Comparison of ENCODE assay signal across 1 cellular context in the genomic region with DNA sequence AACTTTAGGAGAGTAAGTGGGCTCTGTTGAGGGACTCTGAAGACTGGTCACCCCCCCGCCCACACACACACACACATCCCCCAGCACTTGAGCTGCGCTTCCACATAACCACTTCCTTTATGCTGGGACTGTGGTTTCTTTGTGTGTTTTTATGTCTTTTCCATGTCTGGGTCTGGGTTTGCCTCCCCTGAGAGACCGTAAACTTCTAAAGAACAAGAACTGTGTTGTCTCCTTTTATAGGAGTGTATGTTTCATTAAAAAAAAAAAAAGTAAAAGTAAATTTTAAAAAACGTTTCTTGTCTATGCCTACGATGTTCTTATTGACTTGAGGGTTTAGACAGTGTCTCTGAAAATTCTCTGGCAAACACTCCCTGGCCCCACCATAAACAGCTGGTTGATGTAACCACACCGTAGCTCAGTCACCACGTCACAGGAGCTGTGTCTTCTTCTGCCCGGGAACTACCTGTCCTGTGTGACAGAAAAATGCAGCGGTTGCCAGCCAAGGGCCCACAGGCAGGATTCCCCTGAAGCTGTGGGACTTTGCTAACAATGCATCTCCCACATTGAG.
A peak's percentile ranks its signal among the peaks of the same experiment; 100 is the strongest.
TF ChIP-seq lines count a peak whose summit lies in the region.

No MANE protein-coding gene starts in this region.

TF ChIP-seq in GM12878, 131 proteins besides CTCF, POLR2A, EP300 and RAD21 (continued from another document and continues in another):
- TF ChIP-seq, protein P1, sequence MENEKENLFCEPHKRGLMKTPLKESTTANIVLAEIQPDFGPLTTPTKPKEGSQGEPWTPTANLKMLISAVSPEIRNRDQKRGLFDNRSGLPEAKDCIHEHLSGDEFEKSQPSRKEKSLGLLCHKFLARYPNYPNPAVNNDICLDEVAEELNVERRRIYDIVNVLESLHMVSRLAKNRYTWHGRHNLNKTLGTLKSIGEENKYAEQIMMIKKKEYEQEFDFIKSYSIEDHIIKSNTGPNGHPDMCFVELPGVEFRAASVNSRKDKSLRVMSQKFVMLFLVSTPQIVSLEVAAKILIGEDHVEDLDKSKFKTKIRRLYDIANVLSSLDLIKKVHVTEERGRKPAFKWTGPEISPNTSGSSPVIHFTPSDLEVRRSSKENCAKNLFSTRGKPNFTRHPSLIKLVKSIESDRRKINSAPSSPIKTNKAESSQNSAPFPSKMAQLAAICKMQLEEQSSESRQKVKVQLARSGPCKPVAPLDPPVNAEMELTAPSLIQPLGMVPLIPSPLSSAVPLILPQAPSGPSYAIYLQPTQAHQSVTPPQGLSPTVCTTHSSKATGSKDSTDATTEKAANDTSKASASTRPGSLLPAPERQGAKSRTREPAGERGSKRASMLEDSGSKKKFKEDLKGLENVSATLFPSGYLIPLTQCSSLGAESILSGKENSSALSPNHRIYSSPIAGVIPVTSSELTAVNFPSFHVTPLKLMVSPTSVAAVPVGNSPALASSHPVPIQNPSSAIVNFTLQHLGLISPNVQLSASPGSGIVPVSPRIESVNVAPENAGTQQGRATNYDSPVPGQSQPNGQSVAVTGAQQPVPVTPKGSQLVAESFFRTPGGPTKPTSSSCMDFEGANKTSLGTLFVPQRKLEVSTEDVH (IDR thresholded peaks at IDR 0.05; ENCODE audit: low read depth, partially characterized antibody) = no peak
- TF ChIP-seq, protein P2, sequence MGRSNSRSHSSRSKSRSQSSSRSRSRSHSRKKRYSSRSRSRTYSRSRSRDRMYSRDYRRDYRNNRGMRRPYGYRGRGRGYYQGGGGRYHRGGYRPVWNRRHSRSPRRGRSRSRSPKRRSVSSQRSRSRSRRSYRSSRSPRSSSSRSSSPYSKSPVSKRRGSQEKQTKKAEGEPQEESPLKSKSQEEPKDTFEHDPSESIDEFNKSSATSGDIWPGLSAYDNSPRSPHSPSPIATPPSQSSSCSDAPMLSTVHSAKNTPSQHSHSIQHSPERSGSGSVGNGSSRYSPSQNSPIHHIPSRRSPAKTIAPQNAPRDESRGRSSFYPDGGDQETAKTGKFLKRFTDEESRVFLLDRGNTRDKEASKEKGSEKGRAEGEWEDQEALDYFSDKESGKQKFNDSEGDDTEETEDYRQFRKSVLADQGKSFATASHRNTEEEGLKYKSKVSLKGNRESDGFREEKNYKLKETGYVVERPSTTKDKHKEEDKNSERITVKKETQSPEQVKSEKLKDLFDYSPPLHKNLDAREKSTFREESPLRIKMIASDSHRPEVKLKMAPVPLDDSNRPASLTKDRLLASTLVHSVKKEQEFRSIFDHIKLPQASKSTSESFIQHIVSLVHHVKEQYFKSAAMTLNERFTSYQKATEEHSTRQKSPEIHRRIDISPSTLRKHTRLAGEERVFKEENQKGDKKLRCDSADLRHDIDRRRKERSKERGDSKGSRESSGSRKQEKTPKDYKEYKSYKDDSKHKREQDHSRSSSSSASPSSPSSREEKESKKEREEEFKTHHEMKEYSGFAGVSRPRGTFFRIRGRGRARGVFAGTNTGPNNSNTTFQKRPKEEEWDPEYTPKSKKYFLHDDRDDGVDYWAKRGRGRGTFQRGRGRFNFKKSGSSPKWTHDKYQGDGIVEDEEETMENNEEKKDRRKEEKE (IDR thresholded peaks at IDR 0.05) = no peak
- TF ChIP-seq, protein P3, sequence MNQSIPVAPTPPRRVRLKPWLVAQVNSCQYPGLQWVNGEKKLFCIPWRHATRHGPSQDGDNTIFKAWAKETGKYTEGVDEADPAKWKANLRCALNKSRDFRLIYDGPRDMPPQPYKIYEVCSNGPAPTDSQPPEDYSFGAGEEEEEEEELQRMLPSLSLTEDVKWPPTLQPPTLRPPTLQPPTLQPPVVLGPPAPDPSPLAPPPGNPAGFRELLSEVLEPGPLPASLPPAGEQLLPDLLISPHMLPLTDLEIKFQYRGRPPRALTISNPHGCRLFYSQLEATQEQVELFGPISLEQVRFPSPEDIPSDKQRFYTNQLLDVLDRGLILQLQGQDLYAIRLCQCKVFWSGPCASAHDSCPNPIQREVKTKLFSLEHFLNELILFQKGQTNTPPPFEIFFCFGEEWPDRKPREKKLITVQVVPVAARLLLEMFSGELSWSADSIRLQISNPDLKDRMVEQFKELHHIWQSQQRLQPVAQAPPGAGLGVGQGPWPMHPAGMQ (IDR thresholded peaks at IDR 0.05; ENCODE audit: borderline replicate concordance) = no peak
- TF ChIP-seq, protein P4, sequence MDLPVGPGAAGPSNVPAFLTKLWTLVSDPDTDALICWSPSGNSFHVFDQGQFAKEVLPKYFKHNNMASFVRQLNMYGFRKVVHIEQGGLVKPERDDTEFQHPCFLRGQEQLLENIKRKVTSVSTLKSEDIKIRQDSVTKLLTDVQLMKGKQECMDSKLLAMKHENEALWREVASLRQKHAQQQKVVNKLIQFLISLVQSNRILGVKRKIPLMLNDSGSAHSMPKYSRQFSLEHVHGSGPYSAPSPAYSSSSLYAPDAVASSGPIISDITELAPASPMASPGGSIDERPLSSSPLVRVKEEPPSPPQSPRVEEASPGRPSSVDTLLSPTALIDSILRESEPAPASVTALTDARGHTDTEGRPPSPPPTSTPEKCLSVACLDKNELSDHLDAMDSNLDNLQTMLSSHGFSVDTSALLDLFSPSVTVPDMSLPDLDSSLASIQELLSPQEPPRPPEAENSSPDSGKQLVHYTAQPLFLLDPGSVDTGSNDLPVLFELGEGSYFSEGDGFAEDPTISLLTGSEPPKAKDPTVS (IDR thresholded peaks at IDR 0.05; ENCODE audit: low read depth, low read length) = no peak
- TF ChIP-seq, protein P5, sequence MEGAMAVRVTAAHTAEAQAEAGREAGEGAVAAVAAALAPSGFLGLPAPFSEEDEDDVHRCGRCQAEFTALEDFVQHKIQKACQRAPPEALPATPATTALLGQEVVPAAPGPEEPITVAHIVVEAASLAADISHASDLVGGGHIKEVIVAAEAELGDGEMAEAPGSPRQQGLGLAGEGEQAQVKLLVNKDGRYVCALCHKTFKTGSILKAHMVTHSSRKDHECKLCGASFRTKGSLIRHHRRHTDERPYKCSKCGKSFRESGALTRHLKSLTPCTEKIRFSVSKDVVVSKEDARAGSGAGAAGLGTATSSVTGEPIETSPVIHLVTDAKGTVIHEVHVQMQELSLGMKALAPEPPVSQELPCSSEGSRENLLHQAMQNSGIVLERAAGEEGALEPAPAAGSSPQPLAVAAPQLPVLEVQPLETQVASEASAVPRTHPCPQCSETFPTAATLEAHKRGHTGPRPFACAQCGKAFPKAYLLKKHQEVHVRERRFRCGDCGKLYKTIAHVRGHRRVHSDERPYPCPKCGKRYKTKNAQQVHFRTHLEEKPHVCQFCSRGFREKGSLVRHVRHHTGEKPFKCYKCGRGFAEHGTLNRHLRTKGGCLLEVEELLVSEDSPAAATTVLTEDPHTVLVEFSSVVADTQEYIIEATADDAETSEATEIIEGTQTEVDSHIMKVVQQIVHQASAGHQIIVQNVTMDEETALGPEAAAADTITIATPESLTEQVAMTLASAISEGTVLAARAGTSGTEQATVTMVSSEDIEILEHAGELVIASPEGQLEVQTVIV (IDR thresholded peaks at IDR 0.05; ENCODE audit: borderline replicate concordance, partially characterized antibody) = no peak
- TF ChIP-seq, protein P6, sequence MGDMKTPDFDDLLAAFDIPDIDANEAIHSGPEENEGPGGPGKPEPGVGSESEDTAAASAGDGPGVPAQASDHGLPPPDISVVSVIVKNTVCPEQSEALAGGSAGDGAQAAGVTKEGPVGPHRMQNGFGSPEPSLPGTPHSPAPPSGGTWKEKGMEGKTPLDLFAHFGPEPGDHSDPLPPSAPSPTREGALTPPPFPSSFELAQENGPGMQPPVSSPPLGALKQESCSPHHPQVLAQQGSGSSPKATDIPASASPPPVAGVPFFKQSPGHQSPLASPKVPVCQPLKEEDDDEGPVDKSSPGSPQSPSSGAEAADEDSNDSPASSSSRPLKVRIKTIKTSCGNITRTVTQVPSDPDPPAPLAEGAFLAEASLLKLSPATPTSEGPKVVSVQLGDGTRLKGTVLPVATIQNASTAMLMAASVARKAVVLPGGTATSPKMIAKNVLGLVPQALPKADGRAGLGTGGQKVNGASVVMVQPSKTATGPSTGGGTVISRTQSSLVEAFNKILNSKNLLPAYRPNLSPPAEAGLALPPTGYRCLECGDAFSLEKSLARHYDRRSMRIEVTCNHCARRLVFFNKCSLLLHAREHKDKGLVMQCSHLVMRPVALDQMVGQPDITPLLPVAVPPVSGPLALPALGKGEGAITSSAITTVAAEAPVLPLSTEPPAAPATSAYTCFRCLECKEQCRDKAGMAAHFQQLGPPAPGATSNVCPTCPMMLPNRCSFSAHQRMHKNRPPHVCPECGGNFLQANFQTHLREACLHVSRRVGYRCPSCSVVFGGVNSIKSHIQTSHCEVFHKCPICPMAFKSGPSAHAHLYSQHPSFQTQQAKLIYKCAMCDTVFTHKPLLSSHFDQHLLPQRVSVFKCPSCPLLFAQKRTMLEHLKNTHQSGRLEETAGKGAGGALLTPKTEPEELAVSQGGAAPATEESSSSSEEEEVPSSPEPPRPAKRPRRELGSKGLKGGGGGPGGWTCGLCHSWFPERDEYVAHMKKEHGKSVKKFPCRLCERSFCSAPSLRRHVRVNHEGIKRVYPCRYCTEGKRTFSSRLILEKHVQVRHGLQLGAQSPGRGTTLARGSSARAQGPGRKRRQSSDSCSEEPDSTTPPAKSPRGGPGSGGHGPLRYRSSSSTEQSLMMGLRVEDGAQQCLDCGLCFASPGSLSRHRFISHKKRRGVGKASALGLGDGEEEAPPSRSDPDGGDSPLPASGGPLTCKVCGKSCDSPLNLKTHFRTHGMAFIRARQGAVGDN (IDR thresholded peaks at IDR 0.05) = 0 out of 2 replicates have a peak, but pooled peaks have one; percentile 21
- no peak for TF ChIP-seq BMI1 (IDR thresholded peaks at IDR 0.05; ENCODE audit: borderline replicate concordance)
- TF ChIP-seq, protein P7, sequence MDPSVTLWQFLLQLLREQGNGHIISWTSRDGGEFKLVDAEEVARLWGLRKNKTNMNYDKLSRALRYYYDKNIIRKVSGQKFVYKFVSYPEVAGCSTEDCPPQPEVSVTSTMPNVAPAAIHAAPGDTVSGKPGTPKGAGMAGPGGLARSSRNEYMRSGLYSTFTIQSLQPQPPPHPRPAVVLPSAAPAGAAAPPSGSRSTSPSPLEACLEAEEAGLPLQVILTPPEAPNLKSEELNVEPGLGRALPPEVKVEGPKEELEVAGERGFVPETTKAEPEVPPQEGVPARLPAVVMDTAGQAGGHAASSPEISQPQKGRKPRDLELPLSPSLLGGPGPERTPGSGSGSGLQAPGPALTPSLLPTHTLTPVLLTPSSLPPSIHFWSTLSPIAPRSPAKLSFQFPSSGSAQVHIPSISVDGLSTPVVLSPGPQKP (IDR thresholded peaks at IDR 0.05; ENCODE audit: low read depth, low read length) = no peak
- TF ChIP-seq, protein P8, sequence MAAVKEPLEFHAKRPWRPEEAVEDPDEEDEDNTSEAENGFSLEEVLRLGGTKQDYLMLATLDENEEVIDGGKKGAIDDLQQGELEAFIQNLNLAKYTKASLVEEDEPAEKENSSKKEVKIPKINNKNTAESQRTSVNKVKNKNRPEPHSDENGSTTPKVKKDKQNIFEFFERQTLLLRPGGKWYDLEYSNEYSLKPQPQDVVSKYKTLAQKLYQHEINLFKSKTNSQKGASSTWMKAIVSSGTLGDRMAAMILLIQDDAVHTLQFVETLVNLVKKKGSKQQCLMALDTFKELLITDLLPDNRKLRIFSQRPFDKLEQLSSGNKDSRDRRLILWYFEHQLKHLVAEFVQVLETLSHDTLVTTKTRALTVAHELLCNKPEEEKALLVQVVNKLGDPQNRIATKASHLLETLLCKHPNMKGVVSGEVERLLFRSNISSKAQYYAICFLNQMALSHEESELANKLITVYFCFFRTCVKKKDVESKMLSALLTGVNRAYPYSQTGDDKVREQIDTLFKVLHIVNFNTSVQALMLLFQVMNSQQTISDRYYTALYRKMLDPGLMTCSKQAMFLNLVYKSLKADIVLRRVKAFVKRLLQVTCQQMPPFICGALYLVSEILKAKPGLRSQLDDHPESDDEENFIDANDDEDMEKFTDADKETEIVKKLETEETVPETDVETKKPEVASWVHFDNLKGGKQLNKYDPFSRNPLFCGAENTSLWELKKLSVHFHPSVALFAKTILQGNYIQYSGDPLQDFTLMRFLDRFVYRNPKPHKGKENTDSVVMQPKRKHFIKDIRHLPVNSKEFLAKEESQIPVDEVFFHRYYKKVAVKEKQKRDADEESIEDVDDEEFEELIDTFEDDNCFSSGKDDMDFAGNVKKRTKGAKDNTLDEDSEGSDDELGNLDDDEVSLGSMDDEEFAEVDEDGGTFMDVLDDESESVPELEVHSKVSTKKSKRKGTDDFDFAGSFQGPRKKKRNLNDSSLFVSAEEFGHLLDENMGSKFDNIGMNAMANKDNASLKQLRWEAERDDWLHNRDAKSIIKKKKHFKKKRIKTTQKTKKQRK (IDR thresholded peaks at IDR 0.05; ENCODE audit: low read depth, low read length) = no peak
- no peak for TF ChIP-seq HDAC2 (IDR thresholded peaks at IDR 0.05)
- TF ChIP-seq SMC3 (IDR thresholded peaks at IDR 0.05; ENCODE audit: borderline replicate concordance, low read length) = no peak
- peak; percentile 57 for TF ChIP-seq EED (IDR thresholded peaks at IDR 0.05; ENCODE audit: low read depth)
- peak; percentile 65 to 74 for TF ChIP-seq IKZF2 (IDR thresholded peaks at IDR 0.05)
- TF ChIP-seq BRCA1 (IDR thresholded peaks at IDR 0.05; ENCODE audit: low read depth, low read length) = no peak
- peak; percentile 34; the same call in 1 of the 2 replicates for TF ChIP-seq FOXM1 (IDR thresholded peaks at IDR 0.05; ENCODE audit: low read depth, low read length)
- TF ChIP-seq RFX5 (IDR thresholded peaks at IDR 0.05; ENCODE audit: low read depth, low read length) = 0 out of 2 replicates have a peak, but pooled peaks have one; percentile 47
- TF ChIP-seq BHLHE40 (IDR thresholded peaks at IDR 0.05; ENCODE audit: borderline replicate concordance in 1 of 2, low read depth in 2 of 2, low read length in 1 of 2) = 0 out of 4 replicates have a peak, but pooled peaks have one; percentile 29 to 33
- TF ChIP-seq ASH2L (IDR thresholded peaks at IDR 0.05; ENCODE audit: borderline replicate concordance, low read depth) = no peak
- TF ChIP-seq POU2F2 (IDR thresholded peaks at IDR 0.05; ENCODE audit: borderline replicate concordance, low read depth, low read length) = peak; percentile 31; the same call in 1 of the 3 replicates
- TF ChIP-seq PAX8 (IDR thresholded peaks at IDR 0.05) = no peak
- no peak for TF ChIP-seq ESRRA (IDR thresholded peaks at IDR 0.05; ENCODE audit: low read length)
- no peak for TF ChIP-seq ZZZ3 (IDR thresholded peaks at IDR 0.05; ENCODE audit: control insufficient read depth, insufficient read length, low read depth)
- TF ChIP-seq, protein P9, sequence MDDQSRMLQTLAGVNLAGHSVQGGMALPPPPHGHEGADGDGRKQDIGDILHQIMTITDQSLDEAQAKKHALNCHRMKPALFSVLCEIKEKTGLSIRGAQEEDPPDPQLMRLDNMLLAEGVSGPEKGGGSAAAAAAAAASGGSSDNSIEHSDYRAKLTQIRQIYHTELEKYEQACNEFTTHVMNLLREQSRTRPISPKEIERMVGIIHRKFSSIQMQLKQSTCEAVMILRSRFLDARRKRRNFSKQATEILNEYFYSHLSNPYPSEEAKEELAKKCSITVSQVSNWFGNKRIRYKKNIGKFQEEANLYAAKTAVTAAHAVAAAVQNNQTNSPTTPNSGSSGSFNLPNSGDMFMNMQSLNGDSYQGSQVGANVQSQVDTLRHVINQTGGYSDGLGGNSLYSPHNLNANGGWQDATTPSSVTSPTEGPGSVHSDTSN (IDR thresholded peaks at IDR 0.05; ENCODE audit: insufficient replicate concordance, low read depth, low read length) = no peak
- 0 out of 2 replicates have a peak, but pooled peaks have one; percentile 22 for TF ChIP-seq GABPA (IDR thresholded peaks at IDR 0.05; ENCODE audit: low read depth)
- TF ChIP-seq SMAD1 (IDR thresholded peaks at IDR 0.05; ENCODE audit: low read depth, partially characterized antibody) = no peak
- no peak for TF ChIP-seq MTA3 (IDR thresholded peaks at IDR 0.05; ENCODE audit: borderline replicate concordance, low read length)
- TF ChIP-seq SIN3A (IDR thresholded peaks at IDR 0.05; ENCODE audit: low read depth, low read length) = no peak
- no peak for TF ChIP-seq SRF (IDR thresholded peaks at IDR 0.05; ENCODE audit: low read depth in 2 of 2, low read length in 2 of 2)
- TF ChIP-seq PML (IDR thresholded peaks at IDR 0.05; ENCODE audit: low read length) = no peak
- no peak for TF ChIP-seq NFYA (IDR thresholded peaks at IDR 0.05; ENCODE audit: borderline replicate concordance, low read depth, low read length)
- 0 out of 2 replicates have a peak, but pooled peaks have one; percentile 39 for TF ChIP-seq ZBED1 (IDR thresholded peaks at IDR 0.05; ENCODE audit: borderline replicate concordance)
- peak; percentile 59; the same call in 1 of the 2 replicates for TF ChIP-seq MTA2 (IDR thresholded peaks at IDR 0.05; ENCODE audit: low read depth)
